ENCODE assay signal across 20 cellular contexts in the genomic region with DNA sequence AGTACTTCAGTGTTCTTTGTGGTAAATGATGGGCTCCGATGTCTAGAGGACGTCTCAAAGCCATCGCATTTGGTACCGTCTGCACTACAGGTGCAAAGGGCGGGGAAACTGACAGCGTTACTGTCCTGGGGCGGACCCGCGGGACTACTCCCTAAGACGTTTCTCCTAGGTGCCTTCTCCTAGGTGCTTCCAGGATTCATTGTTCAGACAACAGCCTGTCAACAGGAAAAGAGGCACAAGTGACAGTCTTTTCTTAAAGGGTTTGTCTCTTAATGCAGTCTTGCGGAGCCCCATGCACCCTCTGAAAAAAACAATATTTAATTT. TPM values are rescaled to one million over a fixed set of nuclear protein-coding genes. Genes with fewer than 3 reads are reported as not detected.
DNase-seq lines count a peak whose midpoint lies in the region; ATAC-seq and TF ChIP-seq lines count a peak whose summit lies in the region.
"Had no signal": no experiment of that assay in that cellular context is flagged by ENCODE, and none has a peak within 500 bp of the region (broad histone marks: within the 10 kb centered on the region; RNA-seq: fewer than 3 reads in every experiment).

No MANE protein-coding gene starts in this region.

- DNase-seq in SHP77 (lab: John Stamatoyannopoulos, UW) (peak; percentile 12 to 14), SHP77 treated with DMSO at 0.1 percent for 48 hours (lab: John Stamatoyannopoulos, UW) (no peak), progenitor cell of endocrine pancreas (ENCODE audit: low spot score, unreplicated experiment) (no peak), NCI-H446 (lab: John Stamatoyannopoulos, UW) (no peak), SW480 (ENCODE audit: low spot score) (no peak), cerebellum (ENCODE audit: low spot score) (no peak)
- DNase-seq: COR-L47, DMS153, KBM-7, NCI-H1436 treated with DMSO at 0.1 percent for 48 hours, NCI-H2107, NCI-H446 treated with DMSO at 0.1 percent for 48 hours, NCI-H774, Peyer's patch, Right ventricle myocardium superior had no signal

- H3K36me3 ChIP-seq in iPS-18a (ENCODE audit: control insufficient read depth, low read depth, low read length): no peaks in the 10 kb centered on the region
- H3K36me3 ChIP-seq: Peyer's patch had no signal

- no peak for TF ChIP-seq CTCF in progenitor cell of endocrine pancreas (IDR thresholded peaks at IDR 0.05; ENCODE audit: unreplicated experiment)

- H3K27ac Mint-ChIP-seq in progenitor cell of endocrine pancreas: peak overlapping the region; percentile 51

- no peak overlapping the region for H3K9ac ChIP-seq in iPS-18a (ENCODE audit: low read length)

- H3K4me1 ChIP-seq in iPS-18a (ENCODE audit: control insufficient read depth, low read depth, low read length): peaks cover 11% of the 10 kb centered on the region
- H3K4me1 ChIP-seq: Peyer's patch had no signal

- no peaks in the 10 kb centered on the region for H3K9me3 ChIP-seq in iPS-18a (ENCODE audit: control insufficient read depth, low read depth, low read length)

- H3K27ac ChIP-seq in iPS-18a (ENCODE audit: low read length): no peak overlapping the region
- H3K27ac ChIP-seq: C4-2B, HL-60, Peyer's patch had no signal

- H3K4me1 Mint-ChIP-seq in progenitor cell of endocrine pancreas (ENCODE audit: low read depth): peaks cover 8% of the 10 kb centered on the region

- ATAC-seq in GM19395 (IDR thresholded peaks at IDR 0.05; ENCODE audit: unreplicated experiment): no peak
- ATAC-seq: GM12878 had no signal

- H3K9me3 Mint-ChIP-seq in progenitor cell of endocrine pancreas (ENCODE audit: low read depth): no peaks in the 10 kb centered on the region

- peak overlapping the region; percentile 53 for H3K4me3 ChIP-seq in iPS-18a (ENCODE audit: low read length)
- H3K4me3 ChIP-seq: GM12878, Peyer's patch had no signal

- peaks cover 76% of the 10 kb centered on the region for H3K27me3 Mint-ChIP-seq in progenitor cell of endocrine pancreas

- H3K27me3 ChIP-seq in iPS-18a (ENCODE audit: control insufficient read depth, insufficient read depth, low read length): peaks cover 59% of the 10 kb centered on the region

- peak overlapping the region; percentile 75 for H3K4me3 Mint-ChIP-seq in progenitor cell of endocrine pancreas (ENCODE audit: low read depth)

- H3K36me3 Mint-ChIP-seq in progenitor cell of endocrine pancreas (ENCODE audit: insufficient read depth): no peaks in the 10 kb centered on the region

RNA-seq across cellular contexts. Expression of a gene that starts 1.4 kb away (rescaled TPM):
- total RNA-seq in progenitor cell of endocrine pancreas (0.22 and 0.24 TPM in 2 replicates), cerebellum (1.5 TPM)
- total RNA-seq: GM12878, Peyer's patch had no signal

Comparison
In these comparisons a context has a peak if more than half of its experiments do, and no peak if none do; other contexts are left out.
1. DNase-seq: peak in SHP77 (2 of 2); none in SHP77 treated with DMSO at 0.1 percent for 48 hours (single experiment), progenitor cell of endocrine pancreas (single experiment), NCI-H446 (0 of 2), SW480 (single experiment) and cerebellum (single experiment).